9 cellular contexts compared by ENCODE assay signal in the genomic region with DNA sequence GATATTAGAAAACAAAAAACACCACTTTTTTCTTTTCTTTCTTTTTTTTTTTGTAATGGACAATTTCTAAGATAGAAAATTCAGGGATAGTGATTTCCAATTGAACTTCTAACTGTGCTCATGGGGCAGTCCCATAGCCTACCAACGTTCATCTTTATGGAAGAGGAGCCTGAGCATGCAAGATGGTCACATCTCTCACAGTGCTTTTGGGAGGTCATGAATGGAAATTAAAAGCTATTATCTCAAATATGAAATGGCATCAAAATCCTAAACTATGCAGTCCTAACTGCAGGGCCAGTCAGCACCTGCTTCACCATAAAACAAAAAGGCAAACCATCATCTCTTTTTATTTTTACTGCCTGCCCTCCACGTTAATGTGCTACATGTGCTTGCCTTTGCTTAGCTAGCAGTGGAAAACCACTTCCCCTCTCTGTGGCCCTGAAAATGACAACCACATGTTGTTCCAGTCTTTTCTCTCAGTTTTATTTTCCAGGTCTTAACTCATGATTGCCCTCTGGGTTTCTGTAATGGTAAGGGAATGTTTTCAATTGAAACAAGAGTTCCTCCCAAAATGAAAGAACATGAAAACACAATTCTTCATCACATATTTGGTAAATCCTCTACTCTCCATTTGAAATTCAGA. TPM values are rescaled to one million over a fixed set of nuclear protein-coding genes. Genes with fewer than 3 reads are reported as not detected.
DNase-seq lines count a peak whose midpoint lies in the region; ATAC-seq and TF ChIP-seq lines count a peak whose summit lies in the region.
"Had no signal": no experiment of that assay in that cellular context is flagged by ENCODE, and none has a peak within 500 bp of the region (broad histone marks: within the 10 kb centered on the region; RNA-seq: fewer than 3 reads in every experiment).

No MANE protein-coding gene starts in this region.

- DNase-seq in activated CD8-positive, alpha-beta T cell treated with anti-CD3 and anti-CD28 coated beads for 36 hours, result peak; percentile 24
- DNase-seq in non-pigmented ciliary epithelial cell (ENCODE audit: low read depth), result peak; percentile 23
- DNase-seq in Right ventricle myocardium superior, result no peak
- DNase-seq in central memory CD4-positive, alpha-beta T cell, result no peak
- DNase-seq in hepatic stellate cell (ENCODE audit: low spot score), result no peak
- DNase-seq in aorta, result no peak
- DNase-seq: NCI-H226 had no signal

- POLR2A ChIA-PET in activated CD8-positive, alpha-beta T cell treated with anti-CD3 and anti-CD28 coated beads for 36 hours (lab: Charles Lee), result no interaction called here

- no peaks in the 10 kb centered on the region for H3K9me3 ChIP-seq in aorta (ENCODE audit: control insufficient read depth, low read length)

- no peaks in the 10 kb centered on the region for H3K4me1 ChIP-seq in aorta (ENCODE audit: control insufficient read depth in 1 of 2, insufficient read depth in 2 of 2, low read length in 2 of 2)

- WGBS in aorta, 2 donors, result 37 to 55% methylated on average over 2 of the region's 2 CpGs

- ATAC-seq in GM18907 (IDR thresholded peaks at IDR 0.05; ENCODE audit: unreplicated experiment), result peak; percentile 86
- ATAC-seq in HG03097 (IDR thresholded peaks at IDR 0.05; ENCODE audit: low FRiP score, unreplicated experiment), result peak; percentile 74
- peak; percentile 53 for ATAC-seq in activated CD8-positive, alpha-beta T cell treated with anti-CD3 and anti-CD28 coated beads for 36 hours
- ATAC-seq in Right ventricle myocardium superior (ENCODE audit: poor library complexity), result no peak
- no peak for ATAC-seq in aorta (ENCODE audit: low FRiP score)

- H3K27me3 Mint-ChIP-seq in activated CD8-positive, alpha-beta T cell treated with anti-CD3 and anti-CD28 coated beads for 36 hours, result no peaks in the 10 kb centered on the region

- H3K36me3 Mint-ChIP-seq in activated CD8-positive, alpha-beta T cell treated with anti-CD3 and anti-CD28 coated beads for 36 hours (ENCODE audit: low read depth), result peaks cover 2% of the 10 kb centered on the region

- H3K4me3 ChIP-seq in aorta (ENCODE audit: low read length in 2 of 2), result no peak overlapping the region

- peaks cover 2% of the 10 kb centered on the region for H3K9me3 Mint-ChIP-seq in activated CD8-positive, alpha-beta T cell treated with anti-CD3 and anti-CD28 coated beads for 36 hours

- H3K4me1 Mint-ChIP-seq in activated CD8-positive, alpha-beta T cell treated with anti-CD3 and anti-CD28 coated beads for 36 hours (ENCODE audit: low read depth), result peaks cover 20% of the 10 kb centered on the region

- CTCF ChIA-PET in activated CD8-positive, alpha-beta T cell treated with anti-CD3 and anti-CD28 coated beads for 36 hours (lab: Charles Lee), result interaction anchor here (0.5 to 2.5 kb wide), 5 partner anchors 18 to 132 kb away, joined by 3 to 10 read pairs (median 3); no protein-coding TSS in a partner anchor

- H3K4me3 Mint-ChIP-seq in activated CD8-positive, alpha-beta T cell treated with anti-CD3 and anti-CD28 coated beads for 36 hours, result no peak overlapping the region

- no peak overlapping the region for H3K27ac ChIP-seq in aorta (ENCODE audit: low read depth in 1 of 2, low read length in 2 of 2)

- TF ChIP-seq CTCF in activated CD8-positive, alpha-beta T cell treated with anti-CD3 and anti-CD28 coated beads for 36 hours (IDR thresholded peaks at IDR 0.05), result no peak

- intact Hi-C loops in activated CD8-positive, alpha-beta T cell treated with anti-CD3 and anti-CD28 coated beads for 36 hours (cut with micrococcal nuclease), result no loop called here
- intact Hi-C loops in Right ventricle myocardium superior (cut with DNase I), result no loop called here
- intact Hi-C loops in aorta (cut with DNase I), result no loop called here

- no peaks in the 10 kb centered on the region for H3K36me3 ChIP-seq in aorta (ENCODE audit: control insufficient read depth in 1 of 2, insufficient read depth in 2 of 2, low read length in 1 of 2)

- peak overlapping the region; percentile 3 for H3K27ac Mint-ChIP-seq in activated CD8-positive, alpha-beta T cell treated with anti-CD3 and anti-CD28 coated beads for 36 hours

- no peaks in the 10 kb centered on the region for H3K27me3 ChIP-seq in aorta (ENCODE audit: control insufficient read depth in 1 of 2, insufficient read depth in 2 of 2, low read length in 1 of 2)

RNA-seq across cellular contexts. Expression of gene IFNB1, which starts 16.7 kb away (rescaled TPM):
- total RNA-seq in activated CD8-positive, alpha-beta T cell treated with anti-CD3 and anti-CD28 coated beads for 36 hours, result 1 to 10 TPM in 1 of 2 experiments, under 1 TPM in 1; 0.87 to 1.1 TPM
- not detected for total RNA-seq in Right ventricle myocardium superior
- not detected for total RNA-seq in aorta
- not detected for polyA plus RNA-seq in aorta

RNA-seq across cellular contexts. Expression of gene HACD4, which starts 29.6 kb away (rescaled TPM):
- 1 to 10 TPM; 4.0 to 4.1 TPM for total RNA-seq in activated CD8-positive, alpha-beta T cell treated with anti-CD3 and anti-CD28 coated beads for 36 hours
- 1.0 TPM for total RNA-seq in Right ventricle myocardium superior
- 1 to 10 TPM; 3.2 to 6.8 TPM for total RNA-seq in aorta
- polyA plus RNA-seq in aorta, result 1 to 10 TPM; 1.3 to 5.4 TPM

Comparison
In these comparisons a context has a peak if more than half of its experiments do, and no peak if none do; other contexts are left out.
1. ATAC-seq: peak in GM18907 (single experiment), HG03097 (single experiment) and activated CD8-positive, alpha-beta T cell treated with anti-CD3 and anti-CD28 coated beads for 36 hours (single experiment); none in Right ventricle myocardium superior (single experiment) and aorta (single experiment).
2. DNase-seq: peak in activated CD8-positive, alpha-beta T cell treated with anti-CD3 and anti-CD28 coated beads for 36 hours (single experiment) and non-pigmented ciliary epithelial cell (single experiment); none in Right ventricle myocardium superior (single experiment), central memory CD4-positive, alpha-beta T cell (single experiment), hepatic stellate cell (single experiment) and aorta (0 of 2).